8 cellular contexts compared by ENCODE assay signal in the genomic region with DNA sequence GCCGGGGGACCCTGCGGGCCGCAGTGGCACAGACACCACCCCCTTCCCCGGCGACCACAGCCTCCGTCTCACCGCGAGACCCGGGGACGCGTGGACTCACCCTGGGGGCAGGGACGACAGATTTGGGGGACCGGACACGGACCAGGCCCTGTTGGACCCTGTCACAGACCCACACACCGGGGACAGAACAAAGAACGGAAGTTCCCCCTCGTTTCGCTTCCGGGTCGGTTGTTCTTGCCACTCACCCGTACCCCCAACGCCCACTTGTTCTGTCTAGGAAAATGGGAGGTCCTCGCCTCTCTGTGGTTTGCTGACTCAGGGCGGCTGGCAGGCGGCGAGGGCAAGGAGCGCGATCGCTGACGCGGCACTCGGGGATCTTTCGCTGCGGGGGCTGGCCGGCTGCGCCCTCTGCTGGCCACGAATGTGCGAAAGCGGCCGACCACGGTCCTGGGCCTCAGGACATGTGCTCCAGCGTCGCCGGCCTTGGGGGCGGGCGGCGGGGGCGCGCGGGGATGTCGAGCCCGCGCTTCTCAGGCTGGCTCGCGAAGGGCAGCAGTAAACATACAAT. TPM values are rescaled to one million over a fixed set of nuclear protein-coding genes. Genes with fewer than 3 reads are reported as not detected.
A peak's percentile ranks its signal among the peaks of the same experiment; 100 is the strongest.
DNase-seq lines count a peak whose midpoint lies in the region; ATAC-seq, FAIRE-seq and TF ChIP-seq lines count a peak whose summit lies in the region.

A gene (minus strand): TSS at position 189 of the 568 bp plus-strand sequence. CDS start 4,366 bp downstream, outside the sequence.

- CTCF ChIA-PET in A549 (lab: Yijun Ruan, JAX), result interaction anchor here (0.7 to 2.3 kb wide), 12 partner anchors 8 to 450 kb away, joined by 3 to 14 read pairs (median 4); no protein-coding TSS in a partner anchor

- peak; percentile 76 to 88 for TF ChIP-seq RAD21 in A549 (conservative IDR thresholded peaks at IDR 0.05 in 1 of 2, IDR thresholded peaks at IDR 0.05 in 1 of 2)

- 2% methylated on average over 32 of the region's 55 CpGs for WGBS in A549 (ENCODE audit: missing lambda C conversion rate)
- WGBS in body of pancreas, 2 donors, result 0 to 1% methylated on average over 12 to 48 of the region's 55 CpGs

- peak; percentile 95 for TF ChIP-seq CTCF in A549 (IDR thresholded peaks at IDR 0.05)
- TF ChIP-seq CTCF in body of pancreas (IDR thresholded peaks at IDR 0.05), result peak; percentile 94 to 99 (median 96)

- no peak for TF ChIP-seq EP300 in A549 (IDR thresholded peaks at IDR 0.05)

- H3K4me1 ChIP-seq in A549, result peaks cover 7% of the 10 kb centered on the region; the same call in 1 of the 3 replicates
- peaks cover 37% of the 10 kb centered on the region for H3K4me1 ChIP-seq in body of pancreas

- intact Hi-C loops in body of pancreas (cut with DNase I), result no loop called here
- intact Hi-C loops in sciatic nerve (cut with DNase I), result no loop called here

- peak within 1 kb of the TSS; percentile 88 to 90 for H3K27ac ChIP-seq in A549
- H3K27ac ChIP-seq in body of pancreas, result peak within 1 kb of the TSS; percentile 65 to 92 (median 85)

- POLR2A ChIA-PET in A549 (lab: Yijun Ruan, JAX), result no interaction called here

- peak; percentile 91 to 99 for DNase-seq in A549 (ENCODE audit: low read depth in 1 of 2, low spot score in 1 of 2)
- peak; percentile 97 for DNase-seq in NCI-H2107 treated with DMSO at 0.1 percent for 48 hours (lab: John Stamatoyannopoulos, UW; ENCODE audit: unreplicated experiment)
- DNase-seq in body of pancreas, result peak; percentile 98 to 99 (median 98)
- DNase-seq in iPS DF 19.7 (ENCODE audit: low read depth, low spot score), result peak; percentile 96
- peak; percentile 98 for DNase-seq in sciatic nerve (ENCODE audit: low spot score)

- peaks cover 21% of the 10 kb centered on the region for H3K9me3 ChIP-seq in A549
- H3K9me3 ChIP-seq in body of pancreas, result no peaks in the 10 kb centered on the region

- peaks cover 0 to 6% of the 10 kb centered on the region in 2 donors for H3K36me3 ChIP-seq in body of pancreas (replicated peaks in 1 of 2; ENCODE audit: insufficient read depth in 1 of 2, low read depth in 2 of 2)

- H3K27me3 ChIP-seq in body of pancreas, result no peaks in the 10 kb centered on the region

- H3K4me2 ChIP-seq in A549, result peak within 1 kb of the TSS; percentile 81

- H3K4me3 ChIP-seq in A549, result peak within 1 kb of the TSS; percentile 98
- H3K4me3 ChIP-seq in body of pancreas, result peak within 1 kb of the TSS; percentile 68 to 88

- TF ChIP-seq POLR2A in A549 (IDR thresholded peaks at IDR 0.05; ENCODE audit: low read length) (peak; percentile 69), GM18526 (IDR thresholded peaks at IDR 0.05; ENCODE audit: extremely low read depth, insufficient read length) (peak; percentile 86), body of pancreas (IDR thresholded peaks at IDR 0.05) (peak; percentile 61 to 89 (median 87))

- peak; percentile 94 to 96 for ATAC-seq in A549
- ATAC-seq in HG03066 (IDR thresholded peaks at IDR 0.05; ENCODE audit: low read depth, unreplicated experiment), result peak; percentile 83
- peak; percentile 96 for ATAC-seq in body of pancreas
- ATAC-seq in sciatic nerve, result peak; percentile 98

- FAIRE-seq in A549 (lab: Jason Lieb, UNC) (no peak), TTC549 (lab: Jason Lieb, UNC) (peak; percentile 82)

TF ChIP-seq in A549, 52 proteins besides CTCF, POLR2A, EP300 and RAD21 (continues in another document):
- TF ChIP-seq, protein P1, sequence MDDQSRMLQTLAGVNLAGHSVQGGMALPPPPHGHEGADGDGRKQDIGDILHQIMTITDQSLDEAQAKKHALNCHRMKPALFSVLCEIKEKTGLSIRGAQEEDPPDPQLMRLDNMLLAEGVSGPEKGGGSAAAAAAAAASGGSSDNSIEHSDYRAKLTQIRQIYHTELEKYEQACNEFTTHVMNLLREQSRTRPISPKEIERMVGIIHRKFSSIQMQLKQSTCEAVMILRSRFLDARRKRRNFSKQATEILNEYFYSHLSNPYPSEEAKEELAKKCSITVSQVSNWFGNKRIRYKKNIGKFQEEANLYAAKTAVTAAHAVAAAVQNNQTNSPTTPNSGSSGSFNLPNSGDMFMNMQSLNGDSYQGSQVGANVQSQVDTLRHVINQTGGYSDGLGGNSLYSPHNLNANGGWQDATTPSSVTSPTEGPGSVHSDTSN (IDR thresholded peaks at IDR 0.05), result peak; percentile 68
- TF ChIP-seq, protein P2, sequence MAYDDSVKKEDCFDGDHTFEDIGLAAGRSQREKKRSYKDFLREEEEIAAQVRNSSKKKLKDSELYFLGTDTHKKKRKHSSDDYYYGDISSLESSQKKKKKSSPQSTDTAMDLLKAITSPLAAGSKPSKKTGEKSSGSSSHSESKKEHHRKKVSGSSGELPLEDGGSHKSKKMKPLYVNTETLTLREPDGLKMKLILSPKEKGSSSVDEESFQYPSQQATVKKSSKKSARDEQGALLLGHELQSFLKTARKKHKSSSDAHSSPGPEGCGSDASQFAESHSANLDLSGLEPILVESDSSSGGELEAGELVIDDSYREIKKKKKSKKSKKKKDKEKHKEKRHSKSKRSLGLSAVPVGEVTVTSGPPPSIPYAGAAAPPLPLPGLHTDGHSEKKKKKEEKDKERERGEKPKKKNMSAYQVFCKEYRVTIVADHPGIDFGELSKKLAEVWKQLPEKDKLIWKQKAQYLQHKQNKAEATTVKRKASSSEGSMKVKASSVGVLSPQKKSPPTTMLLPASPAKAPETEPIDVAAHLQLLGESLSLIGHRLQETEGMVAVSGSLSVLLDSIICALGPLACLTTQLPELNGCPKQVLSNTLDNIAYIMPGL (CRISPR knock-in tag; IDR thresholded peaks at IDR 0.05; ENCODE audit: borderline replicate concordance), result no peak
- TF ChIP-seq ZC3H11A (IDR thresholded peaks at IDR 0.05) (no peak), GATA3 (IDR thresholded peaks at IDR 0.05; ENCODE audit: borderline replicate concordance) (peak; percentile 24; the same call in 1 of the 2 replicates), POLR2AphosphoS2 (conservative IDR thresholded peaks at IDR 0.05; ENCODE audit: low read length) (no peak), HDAC2 (IDR thresholded peaks at IDR 0.05) (no peak), ZFP36 (IDR thresholded peaks at IDR 0.05; ENCODE audit: borderline replicate concordance, partially characterized antibody) (no peak), CEBPB (IDR thresholded peaks at IDR 0.05) (peak in 1 of 2 experiments; percentile 44; a peak in 1 of 4 replicates), HEYL (CRISPR knock-in tag; IDR thresholded peaks at IDR 0.05) (no peak), PHF8 (IDR thresholded peaks at IDR 0.05; ENCODE audit: borderline replicate concordance, low read depth) (peak; percentile 97), MYC (IDR thresholded peaks at IDR 0.05; ENCODE audit: borderline replicate concordance, low read length) (peak; percentile 95), HOXA7 (CRISPR knock-in tag; IDR thresholded peaks at IDR 0.05) (no peak), TP53 (CRISPR knock-in tag; IDR thresholded peaks at IDR 0.05) (no peak), KDM5A (IDR thresholded peaks at IDR 0.05) (peak; percentile 73; the same call in 1 of the 2 replicates), RARB (CRISPR knock-in tag; IDR thresholded peaks at IDR 0.05) (no peak), CHD2 (IDR thresholded peaks at IDR 0.05; ENCODE audit: low read length, partially characterized antibody) (no peak), HOXB5 (CRISPR knock-in tag; IDR thresholded peaks at IDR 0.05) (0 out of 2 replicates have a peak, but pooled peaks have one; percentile 20), NR3C1 (IDR thresholded peaks at IDR 0.05) (no peak), FOXS1 (CRISPR knock-in tag; IDR thresholded peaks at IDR 0.05) (no peak), ESRRA (IDR thresholded peaks at IDR 0.05; ENCODE audit: borderline replicate concordance, low read length) (no peak), SMC3 (IDR thresholded peaks at IDR 0.05) (peak; percentile 89), RCOR1 (IDR thresholded peaks at IDR 0.05; ENCODE audit: low read depth, low read length) (no peak), NFE2L2 (conservative IDR thresholded peaks at IDR 0.05; ENCODE audit: low read length) (peak; percentile 69), CHD4 (IDR thresholded peaks at IDR 0.05; ENCODE audit: borderline replicate concordance) (no peak), MAFK (IDR thresholded peaks at IDR 0.05; ENCODE audit: partially characterized antibody) (peak; percentile 100), HOXB13 (CRISPR knock-in tag; IDR thresholded peaks at IDR 0.05; ENCODE audit: low read depth) (0 out of 2 replicates have a peak, but pooled peaks have one; percentile 49), EHF (CRISPR knock-in tag; IDR thresholded peaks at IDR 0.05) (no peak), RNF2 (IDR thresholded peaks at IDR 0.05; ENCODE audit: borderline replicate concordance, low read depth) (no peak)
- TF ChIP-seq, protein P3, sequence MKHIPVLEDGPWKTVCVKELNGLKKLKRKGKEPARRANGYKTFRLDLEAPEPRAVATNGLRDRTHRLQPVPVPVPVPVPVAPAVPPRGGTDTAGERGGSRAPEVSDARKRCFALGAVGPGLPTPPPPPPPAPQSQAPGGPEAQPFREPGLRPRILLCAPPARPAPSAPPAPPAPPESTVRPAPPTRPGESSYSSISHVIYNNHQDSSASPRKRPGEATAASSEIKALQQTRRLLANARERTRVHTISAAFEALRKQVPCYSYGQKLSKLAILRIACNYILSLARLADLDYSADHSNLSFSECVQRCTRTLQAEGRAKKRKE (CRISPR knock-in tag; IDR thresholded peaks at IDR 0.05; ENCODE audit: low read depth), result no peak
- TF ChIP-seq, protein P4, sequence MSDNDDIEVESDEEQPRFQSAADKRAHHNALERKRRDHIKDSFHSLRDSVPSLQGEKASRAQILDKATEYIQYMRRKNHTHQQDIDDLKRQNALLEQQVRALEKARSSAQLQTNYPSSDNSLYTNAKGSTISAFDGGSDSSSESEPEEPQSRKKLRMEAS (IDR thresholded peaks at IDR 0.05), result peak; percentile 99
- TF ChIP-seq, protein P5, sequence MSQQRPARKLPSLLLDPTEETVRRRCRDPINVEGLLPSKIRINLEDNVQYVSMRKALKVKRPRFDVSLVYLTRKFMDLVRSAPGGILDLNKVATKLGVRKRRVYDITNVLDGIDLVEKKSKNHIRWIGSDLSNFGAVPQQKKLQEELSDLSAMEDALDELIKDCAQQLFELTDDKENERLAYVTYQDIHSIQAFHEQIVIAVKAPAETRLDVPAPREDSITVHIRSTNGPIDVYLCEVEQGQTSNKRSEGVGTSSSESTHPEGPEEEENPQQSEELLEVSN (IDR thresholded peaks at IDR 0.05; ENCODE audit: borderline replicate concordance, low read depth), result peak; percentile 95

RNA-seq across cellular contexts. Expression of the gene that starts here (rescaled TPM):
- 29.0 and 30.2 TPM in 2 replicates for polyA plus RNA-seq in A549 (2011; rRNA removed)
- 11.0 and 12.3 TPM in 2 replicates for polyA plus RNA-seq in A549 (2012; cell fraction: cytosol; rRNA removed)
- 27.9 and 35.0 TPM in 2 replicates for polyA plus RNA-seq in A549 (2012; cell fraction: nucleus; rRNA removed)
- polyA plus RNA-seq in A549 (2017; fragmentation: RNase III; extraction: RNeasy Plus Mini Kit Qiagen cat#74134 plus additional on column Dnase treatment), result 19.9 to 23.7 TPM (median 22.5 TPM) in 3 replicates
- 33.9 and 42.7 TPM in 2 replicates for polyA minus RNA-seq in A549 (2011; rRNA and poly(A)+ RNA removed)
- total RNA-seq in body of pancreas, result 10 to 100 TPM; 16.9 to 46.5 TPM
- 25.3 TPM for total RNA-seq in sciatic nerve

Comparison
In these comparisons a context has a peak if more than half of its experiments do, and no peak if none do; other contexts are left out.
1. Peak in every context shown above with its lines: DNase-seq, ATAC-seq, H3K4me3 ChIP-seq and H3K27ac ChIP-seq.